26 cellular contexts compared by ENCODE assay signal in the genomic region with DNA sequence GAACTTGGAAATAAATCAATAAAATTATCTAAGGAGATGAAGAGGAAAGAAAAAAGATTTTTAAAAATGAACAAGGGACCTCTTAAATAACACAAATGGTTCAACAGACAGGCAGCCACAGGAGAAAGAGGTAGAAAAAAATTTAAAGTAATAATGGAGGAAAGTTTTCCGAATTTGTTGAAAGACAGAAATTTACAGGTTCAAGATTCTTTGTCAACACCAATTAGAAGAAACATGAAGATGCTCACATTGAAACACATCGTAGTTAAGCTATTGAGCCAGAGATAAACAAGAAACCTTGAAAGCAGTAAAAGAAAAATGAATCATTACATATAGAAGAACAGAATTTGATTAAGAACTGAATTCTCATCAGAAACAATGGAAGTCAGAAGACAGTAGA.
"Had no signal": no experiment of that assay in that cellular context is flagged by ENCODE, and none has a peak within 500 bp of the region (broad histone marks: within the 10 kb centered on the region; RNA-seq: fewer than 3 reads in every experiment).

No MANE protein-coding gene starts in this region.

- H3K36me3 ChIP-seq: colonic mucosa, esophagus squamous epithelium, gastrocnemius medialis, heart left ventricle, lower lobe of right lung had no signal

- H3K27ac ChIP-seq: colonic mucosa, epithelial cell of prostate, esophagus squamous epithelium, hepatocyte, lower lobe of right lung had no signal

- DNase-seq: colonic mucosa; cortex of kidney; effector CD8-positive, alpha-beta T cell; effector memory CD8-positive, alpha-beta T cell; endodermal cell; erythroblast; esophagus squamous epithelium; foreskin fibroblast; foreskin melanocyte; gastrocnemius medialis; heart left ventricle; hypothalamus; immature natural killer cell; islet precursor cell; kidney; kidney glomerular epithelial cell; left colon; left ventricle myocardium superior; lower lobe of right lung; mesenchymal stem cell; midbrain had no signal

- H3K27ac Mint-ChIP-seq: dendritic cell treated with granulocyte-macrophage colony-stimulating factor and Interleukin-4, amounts not matched to agents 40 ng/mL and 50 ng/mL, for 4 days; effector memory CD8-positive, alpha-beta T cell; endodermal cell; immature natural killer cell had no signal

- H3K4me1 ChIP-seq: colonic mucosa had no signal

- H3K36me3 Mint-ChIP-seq: immature natural killer cell had no signal

- H3K4me3 ChIP-seq: colonic mucosa, esophagus squamous epithelium, gastrocnemius medialis, hepatocyte, lower lobe of right lung had no signal

- ATAC-seq: effector memory CD8-positive, alpha-beta T cell; esophagus mucosa; gastrocnemius medialis; left colon; left lobe of liver had no signal

- H3K9me3 ChIP-seq: colonic mucosa, esophagus squamous epithelium, gastrocnemius medialis, heart left ventricle, lower lobe of right lung had no signal

- H3K4me1 Mint-ChIP-seq: endodermal cell, immature natural killer cell had no signal

- H3K27me3 Mint-ChIP-seq: dendritic cell treated with granulocyte-macrophage colony-stimulating factor and Interleukin-4, amounts not matched to agents 40 ng/mL and 50 ng/mL, for 4 days had no signal

- H3K4me3 Mint-ChIP-seq: dendritic cell treated with granulocyte-macrophage colony-stimulating factor and Interleukin-4, amounts not matched to agents 40 ng/mL and 50 ng/mL, for 4 days; effector memory CD8-positive, alpha-beta T cell; endodermal cell; immature natural killer cell had no signal

- H3K9me3 Mint-ChIP-seq: dendritic cell treated with granulocyte-macrophage colony-stimulating factor and Interleukin-4, amounts not matched to agents 40 ng/mL and 50 ng/mL, for 4 days had no signal

- H3K27me3 ChIP-seq: colonic mucosa, esophagus squamous epithelium, heart left ventricle, hepatocyte had no signal
